Comparison of ENCODE assay signal across 12 cellular contexts in genomic region chr19:38211779-38212178, GRCh38. TPM values are rescaled to one million over a fixed set of nuclear protein-coding genes. Genes with fewer than 3 reads are reported as not detected.
"Had no signal": no experiment of that assay in that cellular context is flagged by ENCODE, and none has a peak within 500 bp of the region (broad histone marks: within the 10 kb centered on the region; RNA-seq: fewer than 3 reads in every experiment).

No MANE protein-coding gene starts in this region.

- H3K36me3 ChIP-seq: ascending aorta, uterus had no signal

- H3K79me2 ChIP-seq: parathyroid adenoma had no signal

- H3K27ac ChIP-seq: left ventricle myocardium inferior, parathyroid adenoma, thyroid gland had no signal

- H3K27ac Mint-ChIP-seq: activated naive CD8-positive, alpha-beta T cell treated with anti-CD3 and anti-CD28 coated beads, Interleukin-2, amount 10 ng/mL, durations not matched to agents 7 days and 5 days; memory B cell had no signal

- H3K4me3 ChIP-seq: thyroid gland, uterus had no signal

- ATAC-seq: gastroesophageal sphincter had no signal

- H3K9ac ChIP-seq: parathyroid adenoma had no signal

- H3K9me3 Mint-ChIP-seq: activated naive CD8-positive, alpha-beta T cell treated with anti-CD3 and anti-CD28 coated beads, Interleukin-2, amount 10 ng/mL, durations not matched to agents 7 days and 5 days; memory B cell had no signal

- H3K9me3 ChIP-seq: ascending aorta, gastroesophageal sphincter, left ventricle myocardium inferior, thyroid gland, uterus had no signal

- H3K4me3 Mint-ChIP-seq: activated naive CD8-positive, alpha-beta T cell treated with anti-CD3 and anti-CD28 coated beads, Interleukin-2, amount 10 ng/mL, durations not matched to agents 7 days and 5 days; memory B cell had no signal

- H3K27me3 ChIP-seq: ascending aorta had no signal

- H3K36me3 Mint-ChIP-seq: activated naive CD8-positive, alpha-beta T cell treated with anti-CD3 and anti-CD28 coated beads, Interleukin-2, amount 10 ng/mL, durations not matched to agents 7 days and 5 days had no signal

- DNase-seq: activated CD4-positive, alpha-beta T cell treated with anti-CD3 and anti-CD28 coated beads, Interleukin-2, amount 50 U/mL, for 48 hours; activated CD4-positive, CD25-positive, alpha-beta regulatory T cell treated with anti-CD3 and anti-CD28 coated beads, Interleukin-2, amount 50 U/mL, for 72 hours; activated naive CD8-positive, alpha-beta T cell treated with anti-CD3 and anti-CD28 coated beads, Interleukin-2, amount 10 ng/mL, durations not matched to agents 7 days and 5 days; hippocampal formation; left ventricle myocardium inferior; stimulated activated CD4-positive, alpha-beta T cell treated with anti-CD3 and anti-CD28 coated beads, Interleukin-4, amount 100 ng/mL, for 4 hours; thyroid gland had no signal

RNA-seq across cellular contexts. Expression of gene DPF1, which starts 12.2 kb away (rescaled TPM):
- total RNA-seq: ascending aorta, gastroesophageal sphincter, thyroid gland had no signal

RNA-seq across cellular contexts. Expression of gene PPP1R14A, which starts 44.4 kb away (rescaled TPM):
- total RNA-seq: activated naive CD8-positive, alpha-beta T cell treated with anti-CD3 and anti-CD28 coated beads, Interleukin-2, amount 10 ng/mL, durations not matched to agents 7 days and 5 days had no signal
